Comparison of ENCODE assay signal across 8 cellular contexts in genomic region chr5:157511656-157512644, GRCh38. TPM values are rescaled to one million over a fixed set of nuclear protein-coding genes. Genes with fewer than 3 reads are reported as not detected.
DNase-seq lines count a peak whose midpoint lies in the region; ATAC-seq and TF ChIP-seq lines count a peak whose summit lies in the region.

No MANE protein-coding gene starts in this region.

- no peak overlapping the region for H3K4me3 ChIP-seq in PC-9

- CTCF ChIA-PET in PC-9 (lab: Charles Lee): interaction anchor here (0.9 kb wide), 1 partner anchor 206 kb away, joined by 3 read pairs; no protein-coding TSS in a partner anchor

- peaks cover 40% of the 10 kb centered on the region for H3K4me1 ChIP-seq in PC-9 (replicated peaks; ENCODE audit: insufficient read depth)

- H3F3A ChIP-seq in PC-9 (ENCODE audit: insufficient read depth, low read depth): peaks cover 30% of the 10 kb centered on the region

- H4K20me1 ChIP-seq in PC-9 (ENCODE audit: insufficient read depth): no peaks in the 10 kb centered on the region

- BruUV-seq in PC-9 (replicated peaks; lab: Mats Ljungman, UMichigan): no TSS peak

- no peaks in the 10 kb centered on the region for H3K9me2 ChIP-seq in PC-9 (ENCODE audit: insufficient read depth)

- 0 out of 2 replicates have a peak, but pooled peaks cover 6% of the 10 kb centered on the region for H3K36me3 ChIP-seq in PC-9 (ENCODE audit: low read depth)

- no peak overlapping the region for H2AFZ ChIP-seq in PC-9

- no peaks in the 10 kb centered on the region for H3K27me3 ChIP-seq in PC-9 (ENCODE audit: insufficient read depth, low read depth)

- H3K27ac ChIP-seq in PC-9: peak overlapping the region; percentile 96
- H3K27ac ChIP-seq in caudate nucleus (ENCODE audit: low read depth, low read length): peak overlapping the region; percentile 20

- no peaks in the 10 kb centered on the region for H3K9me3 ChIP-seq in PC-9 (ENCODE audit: insufficient read depth, low read depth)

- TF ChIP-seq CTCF in PC-9 (conservative IDR thresholded peaks at IDR 0.05): no peak

- DNase-seq in EH (ENCODE audit: low read depth) (peak; percentile 99), PC-9 (peak; percentile 85 to 87), caudate nucleus (lab: John Stamatoyannopoulos, UW) (peak in 39 of 61 donors; percentile 2 to 62 (median 20)), left kidney (ENCODE audit: low read depth, low spot score) (peak; percentile 54), D341Med (ENCODE audit: low spot score) (no peak)
- peak; percentile 8 for DNase-seq in stimulated activated CD4-positive, alpha-beta T cell treated with anti-CD3 and anti-CD28 coated beads, Interleukin-4, amount 100 ng/mL, for 1 hour

- peak overlapping the region; percentile 71 for H3K4me2 ChIP-seq in PC-9

- POLR2A ChIA-PET in PC-9 (lab: Charles Lee; ENCODE audit: unreplicated experiment): interaction anchor here (0.6 to 0.7 kb wide), 2 partner anchors 12 to 220 kb away, joined by 4 to 5 read pairs; partner anchors contain the start of gene THG1L

- ATAC-seq in GM18868 (IDR thresholded peaks at IDR 0.05; ENCODE audit: unreplicated experiment) (no peak), GM21786 (IDR thresholded peaks at IDR 0.05; ENCODE audit: unreplicated experiment) (no peak)

- no peaks in the 10 kb centered on the region for H3K79me2 ChIP-seq in PC-9 (ENCODE audit: low read depth)

- intact Hi-C loops in PC-9 (cut with micrococcal nuclease; ENCODE audit: unreplicated experiment): loop anchor here (1.0 to 10.0 kb wide), 5 partner anchors 47 to 153 kb away; no protein-coding TSS in a partner anchor

RNA-seq across cellular contexts. Expression of gene NIPAL4, which starts 51.9 kb away (rescaled TPM):
- total RNA-seq in PC-9 (2021): 0.24 TPM in 1 of 2 replicates, not detected in the other
